ENCODE assay signal across 2 cellular contexts in genomic region chr3:83169473-83169872, GRCh38.
TF ChIP-seq lines count a peak whose summit lies in the region.

No MANE protein-coding gene starts in this region.

TF ChIP-seq in HepG2, 621 proteins besides CTCF, POLR2A, EP300 and RAD21:
- TF ChIP-seq ZFAT (CRISPR knock-in tag; conservative IDR thresholded peaks at IDR 0.05) (no peak), ZNF207 (IDR thresholded peaks at IDR 0.05; ENCODE audit: borderline replicate concordance) (no peak), CEBPB (IDR thresholded peaks at IDR 0.05; ENCODE audit: borderline replicate concordance, low read depth, low read length) (0 out of 2 replicates have a peak, but pooled peaks have one; percentile 25)

TF ChIP-seq in IMR-90, 13 proteins besides CTCF, POLR2A, EP300 and RAD21:
- no peak for TF ChIP-seq NFE2L2 (IDR thresholded peaks at IDR 0.05; ENCODE audit: low read depth, low read length)
- no peak for TF ChIP-seq ELK1 (IDR thresholded peaks at IDR 0.05; ENCODE audit: borderline replicate concordance, low read depth, low read length)
- TF ChIP-seq MAZ (IDR thresholded peaks at IDR 0.05; ENCODE audit: borderline replicate concordance, low read depth, low read length), result no peak
- TF ChIP-seq CEBPB (IDR thresholded peaks at IDR 0.05; ENCODE audit: low read depth, low read length), result peak; percentile 66; the same call in 1 of the 2 replicates
